ENCODE assay signal across 9 cellular contexts in the genomic region with DNA sequence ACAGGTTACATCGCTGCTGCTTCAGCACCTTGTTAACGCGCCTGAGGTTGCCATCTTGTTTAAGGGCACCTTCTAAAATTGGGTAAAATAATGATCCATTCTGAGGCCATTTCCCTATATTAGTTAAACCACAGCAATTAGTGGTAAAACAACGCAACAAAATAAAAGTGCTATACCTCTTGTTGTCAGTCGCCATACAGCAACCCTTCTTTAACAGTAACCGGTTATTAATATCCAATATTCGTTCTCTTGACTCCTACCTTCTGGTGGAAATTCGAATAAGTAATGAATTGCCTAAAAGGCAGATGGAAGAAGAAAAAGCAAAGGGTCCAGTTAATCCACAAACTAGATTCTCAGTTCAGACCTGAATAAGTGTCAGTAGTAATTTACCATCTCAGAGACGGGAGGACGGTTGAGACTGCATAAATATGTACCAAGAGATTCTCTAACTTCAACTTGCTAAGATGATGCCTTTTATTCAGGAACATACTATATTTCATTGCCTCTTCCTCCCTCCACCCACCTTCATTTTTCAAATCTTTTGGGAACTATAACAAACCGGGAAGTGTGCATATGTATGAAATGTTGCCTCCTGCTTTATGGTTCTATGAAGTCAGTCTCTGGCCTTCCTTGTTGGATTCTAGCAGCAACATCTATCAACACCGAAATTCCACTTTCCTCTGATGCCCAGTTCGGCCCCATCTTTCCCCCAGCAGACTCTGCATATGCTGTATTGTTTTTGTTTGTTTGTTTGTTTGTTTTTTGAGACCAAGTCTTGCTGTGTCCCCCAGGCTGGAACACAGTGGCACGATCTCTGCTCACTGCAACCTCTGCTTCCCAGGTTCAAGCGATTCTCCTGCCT. TPM values are rescaled to one million over a fixed set of nuclear protein-coding genes. Genes with fewer than 3 reads are reported as not detected.
DNase-seq lines count a peak whose midpoint lies in the region; ATAC-seq and TF ChIP-seq lines count a peak whose summit lies in the region.
"Had no signal": no experiment of that assay in that cellular context is flagged by ENCODE, and none has a peak within 500 bp of the region (broad histone marks: within the 10 kb centered on the region; RNA-seq: fewer than 3 reads in every experiment).

No MANE protein-coding gene starts in this region.

- H3K4me1 ChIP-seq in heart left ventricle (peaks cover 0 to 23% (median 15%) of the 10 kb centered on the region in 12 donors), breast epithelium (peaks cover 5 to 6% of the 10 kb centered on the region in 2 donors), mesodermal cell (ENCODE audit: control insufficient read depth, insufficient read depth, low read length, poor library complexity, severe bottlenecking) (peaks cover 5% of the 10 kb centered on the region), upper lobe of right lung (peaks cover 8% of the 10 kb centered on the region)

- TF ChIP-seq CTCF in heart left ventricle (IDR thresholded peaks at IDR 0.05) (peak in 1 of 12 donors; percentile 15), breast epithelium (IDR thresholded peaks at IDR 0.05) (peak in 1 of 3 donors; percentile 22), upper lobe of right lung (IDR thresholded peaks at IDR 0.05) (no peak), omental fat pad (IDR thresholded peaks at IDR 0.05) (no peak)

- H3K4me3 ChIP-seq in heart left ventricle (peak overlapping the region in 11 of 12 donors; percentile 65 to 98 (median 91)), breast epithelium (peak overlapping the region; percentile 71 to 81 (median 78)), mesodermal cell (ENCODE audit: extremely low read depth, insufficient read depth, low read length, poor library complexity, severe bottlenecking) (peak overlapping the region; percentile 96), upper lobe of right lung (peak overlapping the region; percentile 69)

- H3K27ac ChIP-seq in heart left ventricle (peak overlapping the region; percentile 81 to 98 (median 96)), breast epithelium (peak overlapping the region; percentile 88 to 96), mesodermal cell (ENCODE audit: low read depth, low read length, severe bottlenecking) (peak overlapping the region; percentile 98), upper lobe of right lung (peak overlapping the region; percentile 96)

- peaks cover 4 to 32% (median 29%) of the 10 kb centered on the region in 9 donors for H3K36me3 ChIP-seq in heart left ventricle
- no peaks in the 10 kb centered on the region for H3K36me3 ChIP-seq in breast epithelium
- H3K36me3 ChIP-seq in mesodermal cell (ENCODE audit: control insufficient read depth, insufficient read depth, low read length), result peaks cover 33% of the 10 kb centered on the region
- peaks cover 26% of the 10 kb centered on the region for H3K36me3 ChIP-seq in upper lobe of right lung

- intact Hi-C loops in heart left ventricle (cut with DNase I), result loop anchor here in 5 of 10 donors (1.0 to 2.0 kb wide), 3 partner anchors 23 to 29 kb away; a partner anchor contains a TSS
- intact Hi-C loops in Right ventricle myocardium inferior (cut with DNase I), result loop anchor here (2.0 kb wide), 1 partner anchor 29 kb away; no protein-coding TSS in a partner anchor
- intact Hi-C loops in breast epithelium (cut with DNase I; ENCODE audit: low total_unique reads), result no loop called here
- intact Hi-C loops in upper lobe of right lung (cut with DNase I), result no loop called here

- DNase-seq in heart left ventricle (no peak), Right ventricle myocardium inferior (ENCODE audit: missing footprints) (no peak), breast epithelium (ENCODE audit: low spot score in 2 of 2) (no peak), upper lobe of right lung (no peak), omental fat pad (ENCODE audit: low spot score) (no peak), cerebellar nuclear complex (lab: John Stamatoyannopoulos, UW) (no peak)

- no peaks in the 10 kb centered on the region for H3K9me3 ChIP-seq in heart left ventricle
- no peaks in the 10 kb centered on the region for H3K9me3 ChIP-seq in breast epithelium
- no peaks in the 10 kb centered on the region for H3K9me3 ChIP-seq in mesodermal cell (ENCODE audit: control insufficient read depth, low read length)
- H3K9me3 ChIP-seq in upper lobe of right lung, result no peaks in the 10 kb centered on the region

- WGBS in heart left ventricle, 4 donors, result 64 to 71% (median 70%) methylated on average over 15 of the region's 15 CpGs
- WGBS in mesodermal cell (ENCODE audit: insufficient coverage in 2 of 2), 2 experiments, result 53 to 62% methylated on average over 7 to 8 of the region's 15 CpGs

- no peaks in the 10 kb centered on the region for H3K27me3 ChIP-seq in heart left ventricle
- H3K27me3 ChIP-seq in breast epithelium, result no peaks in the 10 kb centered on the region
- H3K27me3 ChIP-seq in upper lobe of right lung, result no peaks in the 10 kb centered on the region

- TF ChIP-seq POLR2A in heart left ventricle (IDR thresholded peaks at IDR 0.05) (no peak), breast epithelium (IDR thresholded peaks at IDR 0.05) (no peak)

- ATAC-seq in heart left ventricle, result no peak
- ATAC-seq in Right ventricle myocardium inferior, result no peak
- no peak for ATAC-seq in upper lobe of right lung
- no peak for ATAC-seq in omental fat pad (ENCODE audit: low FRiP score)
- ATAC-seq in GM19324 (IDR thresholded peaks at IDR 0.05; ENCODE audit: low FRiP score, unreplicated experiment), result no peak

RNA-seq across cellular contexts. Expression of a gene that starts 0.8 kb away (rescaled TPM):
- total RNA-seq in heart left ventricle (100 to 1,000 TPM; 113 to 186 (median 122) TPM), Right ventricle myocardium inferior (134 TPM), breast epithelium (100 to 1,000 TPM; 120 to 144 (median 129) TPM), upper lobe of right lung (75.7 TPM), omental fat pad (100 to 1,000 TPM; 126 to 150 (median 129) TPM)
- polyA plus RNA-seq in heart left ventricle, result 100 to 1,000 TPM in 1 of 2 donors, 10 to 100 TPM in 1; 75.7 to 233 TPM
- 205 TPM for polyA plus RNA-seq in mesodermal cell (2013, experiment 1 of 2)
- 202 TPM for polyA plus RNA-seq in mesodermal cell (2013, experiment 2 of 2)

RNA-seq across cellular contexts. Expression of a gene that starts 6.5 kb away (rescaled TPM):
- total RNA-seq in heart left ventricle (not detected), Right ventricle myocardium inferior (not detected), breast epithelium (not detected), upper lobe of right lung (not detected), omental fat pad (not detected)
- not detected for polyA plus RNA-seq in heart left ventricle
- polyA plus RNA-seq in mesodermal cell (2013, experiment 1 of 2), result not detected
- polyA plus RNA-seq in mesodermal cell (2013, experiment 2 of 2), result not detected
- total RNA-seq: activated CD8-positive, alpha-beta memory T cell treated with anti-CD3 and anti-CD28 coated beads for 36 hours had no signal

RNA-seq across cellular contexts. Expression of a gene that starts 21.8 kb away (rescaled TPM):
- 1 to 10 TPM in 8 of 9 donors, under 1 TPM in 1; 0.72 to 3.3 (median 1.9) TPM for total RNA-seq in heart left ventricle
- polyA plus RNA-seq in heart left ventricle, result 1 to 10 TPM; 1.6 to 2.8 TPM
- total RNA-seq in Right ventricle myocardium inferior, result 2.5 TPM
- total RNA-seq in breast epithelium, result 1 to 10 TPM; 2.2 to 5.2 (median 3.2) TPM
- 25.6 TPM for polyA plus RNA-seq in mesodermal cell (2013, experiment 1 of 2)
- polyA plus RNA-seq in mesodermal cell (2013, experiment 2 of 2), result 20.5 TPM
- 7.8 TPM for total RNA-seq in upper lobe of right lung
- 1 to 10 TPM; 1.6 to 4.9 (median 1.8) TPM for total RNA-seq in omental fat pad

RNA-seq across cellular contexts. Expression of a gene that starts 25.6 kb away (rescaled TPM):
- 1 to 10 TPM; 3.8 to 7.6 (median 5.5) TPM for total RNA-seq in heart left ventricle
- 1 to 10 TPM; 3.4 to 4.0 TPM for polyA plus RNA-seq in heart left ventricle
- 5.6 TPM for total RNA-seq in Right ventricle myocardium inferior
- total RNA-seq in breast epithelium, result 10 to 100 TPM; 10.8 to 24.1 (median 19.4) TPM
- 10.8 TPM for polyA plus RNA-seq in mesodermal cell (2013, experiment 1 of 2)
- 11.3 TPM for polyA plus RNA-seq in mesodermal cell (2013, experiment 2 of 2)
- 8.4 TPM for total RNA-seq in upper lobe of right lung
- 10 to 100 TPM in 1 of 4 donors, 1 to 10 TPM in 3; 6.0 to 12.2 (median 8.4) TPM for total RNA-seq in omental fat pad

RNA-seq across cellular contexts. Expression of a gene that starts 53.2 kb away (rescaled TPM):
- total RNA-seq in heart left ventricle (10 to 100 TPM in 5 of 9 donors, 1 to 10 TPM in 4; 5.6 to 18.0 (median 13.0) TPM), Right ventricle myocardium inferior (13.1 TPM), breast epithelium (10 to 100 TPM in 2 of 3 donors, 1 to 10 TPM in 1; 3.2 to 24.0 (median 18.7) TPM), upper lobe of right lung (37.8 TPM), omental fat pad (10 to 100 TPM in 2 of 4 donors, 1 to 10 TPM in 2; 4.0 to 13.4 (median 9.9) TPM)
- 1 to 10 TPM; 6.4 to 9.9 TPM for polyA plus RNA-seq in heart left ventricle
- 28.9 TPM for polyA plus RNA-seq in mesodermal cell (2013, experiment 1 of 2)
- polyA plus RNA-seq in mesodermal cell (2013, experiment 2 of 2), result 32.1 TPM
